7 cellular contexts compared by ENCODE assay signal in the genomic region with DNA sequence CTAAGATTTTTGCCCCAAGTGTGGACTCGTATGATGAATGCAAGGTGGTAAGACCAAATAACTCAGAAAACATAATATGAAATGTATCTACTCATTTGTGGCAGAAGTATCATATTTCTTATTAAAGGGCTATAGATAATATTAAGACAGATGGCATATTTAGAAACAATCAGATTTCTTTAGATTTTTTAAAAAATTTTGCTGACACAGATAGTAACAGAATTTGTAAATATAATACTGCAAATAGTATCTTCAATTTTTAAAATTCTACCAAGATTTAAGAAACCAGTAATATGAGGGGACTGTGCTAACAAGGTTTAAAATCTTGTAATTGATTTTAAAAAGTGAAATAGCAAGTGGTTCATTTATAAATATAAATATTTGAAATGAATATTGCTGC.
"Had no signal": no experiment of that assay in that cellular context is flagged by ENCODE, and none has a peak within 500 bp of the region (broad histone marks: within the 10 kb centered on the region; RNA-seq: fewer than 3 reads in every experiment).

No MANE protein-coding gene starts in this region.

- H3K36me3 Mint-ChIP-seq: IgD-negative memory B cell had no signal

- H3K27ac ChIP-seq: HL-60, KMS-11 had no signal

- DNase-seq: KBM-7, KG1 had no signal

- ATAC-seq: HepG2 had no signal

- H3K4me3 Mint-ChIP-seq: IgD-negative memory B cell had no signal

- H3K9ac ChIP-seq: KMS-11 had no signal

- H3K4me2 ChIP-seq: KMS-11 had no signal

- H3K27ac Mint-ChIP-seq: IgD-negative memory B cell had no signal

- FAIRE-seq: HepG2, HTR-8/SVneo had no signal

- H3K27me3 Mint-ChIP-seq: IgD-negative memory B cell had no signal
